ENCODE assay signal across 28 cellular contexts in the genomic region with DNA sequence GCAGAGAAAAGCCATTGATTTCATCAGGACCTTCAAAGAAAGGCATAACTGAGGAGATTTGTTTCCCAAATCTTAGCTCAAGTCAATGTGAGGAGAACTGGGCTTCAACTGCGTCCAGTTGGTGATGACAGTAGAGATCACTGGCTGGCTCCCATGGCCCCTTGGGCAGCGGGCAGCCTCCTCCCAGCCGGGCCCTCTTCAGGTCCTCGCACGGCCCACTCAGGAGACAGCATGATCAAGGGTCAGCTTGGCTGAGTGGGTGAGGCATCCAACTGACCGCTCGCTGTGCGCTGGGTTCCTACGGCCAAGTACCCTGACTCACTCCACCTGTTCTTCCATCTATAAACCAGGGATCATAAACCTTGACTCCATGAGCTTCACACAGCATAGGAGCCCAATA.
"Had no signal": no experiment of that assay in that cellular context is flagged by ENCODE, and none has a peak within 500 bp of the region (broad histone marks: within the 10 kb centered on the region; RNA-seq: fewer than 3 reads in every experiment).

No MANE protein-coding gene starts in this region.

- H3K4me1 ChIP-seq: colonic mucosa, esophagus squamous epithelium, heart right ventricle, psoas muscle, suprapubic skin, thyroid gland, vagina had no signal

- H3K9me3 ChIP-seq: colonic mucosa, esophagus squamous epithelium, heart right ventricle, psoas muscle, suprapubic skin, thyroid gland, vagina had no signal

- H3K36me3 Mint-ChIP-seq: naive thymus-derived CD4-positive, alpha-beta T cell had no signal

- H3K4me1 Mint-ChIP-seq: central memory CD8-positive, alpha-beta T cell; naive thymus-derived CD4-positive, alpha-beta T cell; stimulated activated naive CD8-positive, alpha-beta T cell treated with anti-CD3 and anti-CD28 coated beads, Interleukin-15, amount 100 ng/mL, for 72 hours had no signal

- H3K27me3 ChIP-seq: colonic mucosa, thyroid gland, vagina had no signal

- ATAC-seq: heart right ventricle; left lobe of liver; naive thymus-derived CD4-positive, alpha-beta T cell; right cardiac atrium; stimulated activated naive CD8-positive, alpha-beta T cell treated with anti-CD3 and anti-CD28 coated beads, Interleukin-15, amount 100 ng/mL, for 72 hours had no signal

- H3K9me3 Mint-ChIP-seq: central memory CD8-positive, alpha-beta T cell; dendritic cell treated with granulocyte-macrophage colony-stimulating factor and Interleukin-4, amounts not matched to agents 40 ng/mL and 50 ng/mL, for 4 days; nephron progenitor cell; stimulated activated naive CD8-positive, alpha-beta T cell treated with anti-CD3 and anti-CD28 coated beads, Interleukin-15, amount 100 ng/mL, for 72 hours had no signal

- H3K36me3 ChIP-seq: colonic mucosa, esophagus squamous epithelium, heart right ventricle, suprapubic skin, thyroid gland, vagina had no signal

- H3K27ac ChIP-seq: colonic mucosa, esophagus squamous epithelium, heart right ventricle, psoas muscle, suprapubic skin, thyroid gland, vagina had no signal

- H3K27ac Mint-ChIP-seq: dendritic cell treated with granulocyte-macrophage colony-stimulating factor and Interleukin-4, amounts not matched to agents 40 ng/mL and 50 ng/mL, for 4 days; naive thymus-derived CD4-positive, alpha-beta T cell; nephron progenitor cell; stimulated activated naive CD8-positive, alpha-beta T cell treated with anti-CD3 and anti-CD28 coated beads, Interleukin-15, amount 100 ng/mL, for 72 hours had no signal

- H3K4me3 ChIP-seq: colonic mucosa, esophagus squamous epithelium, heart right ventricle, psoas muscle, suprapubic skin, thyroid gland, vagina had no signal

- DNase-seq: colonic mucosa; effector CD8-positive, alpha-beta T cell; erythroblast; esophagus squamous epithelium; foreskin melanocyte; glutamatergic neuron; heart right ventricle; hippocampal formation; mesenchymal stem cell; midbrain; naive thymus-derived CD4-positive, alpha-beta T cell; nephron progenitor cell; nucleus accumbens; psoas muscle; right cardiac atrium; small intestine; stimulated activated CD4-positive, alpha-beta T cell treated with anti-CD3 and anti-CD28 coated beads, Interleukin-12 subunit alpha, Interleukin-12 subunit beta, amount 100 ng/mL, for 4 hours; stimulated activated CD4-positive, alpha-beta T cell treated with anti-CD3 and anti-CD28 coated beads, Interleukin-1b, Interleukin-23, amount 100 ng/mL, for 48 hours; stimulated activated CD4-positive, alpha-beta T cell treated with anti-CD3 and anti-CD28 coated beads, Interleukin-4, amount 100 ng/mL, for 1 hour; stimulated activated CD8-positive, alpha-beta memory T cell treated with anti-CD3 and anti-CD28 coated beads, Interleukin-4, amount 100 ng/mL, for 48 hours; stimulated activated naive CD4-positive, alpha-beta T cell; stimulated activated naive CD8-positive, alpha-beta T cell treated with anti-CD3 and anti-CD28 coated beads, Interleukin-15, amount 100 ng/mL, for 72 hours; thyroid gland had no signal

- H3K4me3 Mint-ChIP-seq: central memory CD8-positive, alpha-beta T cell; dendritic cell treated with granulocyte-macrophage colony-stimulating factor and Interleukin-4, amounts not matched to agents 40 ng/mL and 50 ng/mL, for 4 days; naive thymus-derived CD4-positive, alpha-beta T cell; nephron progenitor cell; stimulated activated naive CD8-positive, alpha-beta T cell treated with anti-CD3 and anti-CD28 coated beads, Interleukin-15, amount 100 ng/mL, for 72 hours had no signal
